Comparison of ENCODE assay signal across 9 cellular contexts in the genomic region with DNA sequence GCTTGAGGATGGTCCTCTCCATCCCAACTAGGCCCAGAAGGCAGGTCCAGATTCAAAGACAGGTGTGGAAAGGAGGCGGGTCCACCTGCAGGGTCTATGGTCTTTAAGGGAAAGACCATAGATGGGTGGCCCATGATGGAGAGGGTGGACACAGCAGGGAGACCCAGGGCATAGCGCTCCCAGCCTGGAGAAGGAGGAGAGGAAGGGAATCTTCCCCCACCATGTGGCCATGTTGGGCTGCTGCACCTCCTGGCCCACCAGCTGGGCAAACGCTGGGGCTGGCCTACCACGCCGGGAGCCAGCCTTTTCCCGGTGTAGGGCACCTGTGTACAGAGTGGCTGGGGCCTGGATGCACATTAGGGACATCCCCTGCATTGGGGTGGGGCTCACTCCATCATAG.
DNase-seq lines count a peak whose midpoint lies in the region; ATAC-seq and TF ChIP-seq lines count a peak whose summit lies in the region.
"Had no signal": no experiment of that assay in that cellular context is flagged by ENCODE, and none has a peak within 500 bp of the region (broad histone marks: within the 10 kb centered on the region; RNA-seq: fewer than 3 reads in every experiment).

No MANE protein-coding gene starts in this region.

- H3K27me3 Mint-ChIP-seq in osteocyte (ENCODE audit: unreplicated experiment), result peaks cover 76% of the 10 kb centered on the region

- no peak overlapping the region for H3K4me3 Mint-ChIP-seq in osteocyte (ENCODE audit: unreplicated experiment)

- peaks cover 0 to 5% (median 0%) of the 10 kb centered on the region in 3 donors for H3K9me3 ChIP-seq in esophagus squamous epithelium
- H3K9me3 ChIP-seq: SJCRH30 had no signal

- ATAC-seq in HG03342 (IDR thresholded peaks at IDR 0.05; ENCODE audit: unreplicated experiment) (no peak), HG03175 (IDR thresholded peaks at IDR 0.05; ENCODE audit: unreplicated experiment) (no peak)

- H3K4me1 ChIP-seq in esophagus squamous epithelium, result no peaks in the 10 kb centered on the region

- no peaks in the 10 kb centered on the region for H3K36me3 Mint-ChIP-seq in osteocyte (ENCODE audit: unreplicated experiment)

- H3K27me3 ChIP-seq in esophagus squamous epithelium, result peaks cover 0 to 15% (median 0%) of the 10 kb centered on the region in 4 donors
- H3K27me3 ChIP-seq: SJCRH30 had no signal

- intact Hi-C loops in esophagus squamous epithelium (cut with DNase I), result no loop called here

- no peaks in the 10 kb centered on the region for H3K9me3 Mint-ChIP-seq in osteocyte (ENCODE audit: unreplicated experiment)

- H3K4me3 ChIP-seq in esophagus squamous epithelium, result no peak overlapping the region
- H3K4me3 ChIP-seq: SJCRH30 had no signal

- no peak overlapping the region for H3K27ac ChIP-seq in esophagus squamous epithelium
- H3K27ac ChIP-seq: SJCRH30 had no signal

- no peak for TF ChIP-seq POLR2A in esophagus squamous epithelium (IDR thresholded peaks at IDR 0.05)
- TF ChIP-seq POLR2A in erythroblast (IDR thresholded peaks at IDR 0.05; ENCODE audit: low read length), result no peak

- H3K36me3 ChIP-seq in esophagus squamous epithelium, result no peaks in the 10 kb centered on the region
- H3K36me3 ChIP-seq: SJCRH30 had no signal

- no peaks in the 10 kb centered on the region for H3K4me1 Mint-ChIP-seq in osteocyte (ENCODE audit: unreplicated experiment)

- peak; percentile 33 for DNase-seq in NCI-H82 treated with DMSO at 0.1 percent for 48 hours (lab: John Stamatoyannopoulos, UW; ENCODE audit: unreplicated experiment)
- DNase-seq in esophagus squamous epithelium (lab: John Stamatoyannopoulos, UW), result no peak
- DNase-seq in osteocyte (ENCODE audit: extremely low spot score, unreplicated experiment), result peak; percentile 79
- DNase-seq in erythroblast (lab: John Stamatoyannopoulos, UW), result no peak
- no peak for DNase-seq in activated CD4-positive, CD25-positive, alpha-beta regulatory T cell (lab: John Stamatoyannopoulos, UW)

- no peak overlapping the region for H3K27ac Mint-ChIP-seq in osteocyte (ENCODE audit: unreplicated experiment)

- TF ChIP-seq CTCF in GM12874 (IDR thresholded peaks at IDR 0.05; ENCODE audit: insufficient read depth, low read depth, low read length) (peak; percentile 47; the same call in 1 of the 2 replicates), esophagus squamous epithelium (IDR thresholded peaks at IDR 0.05) (peak; percentile 26 to 68 (median 41)), osteocyte (IDR thresholded peaks at IDR 0.05) (peak; percentile 64)

- 54 to 90% methylated on average over 2 to 6 of the region's 6 CpGs for WGBS in esophagus squamous epithelium, 2 donors

Comparison
In these comparisons a context has a peak if more than half of its experiments do, and no peak if none do; other contexts are left out.
1. DNase-seq: peak in NCI-H82 treated with DMSO at 0.1 percent for 48 hours (single experiment) and osteocyte (single experiment); none in esophagus squamous epithelium (single experiment), erythroblast (0 of 2) and activated CD4-positive, CD25-positive, alpha-beta regulatory T cell (0 of 4).
2. Peak in every context shown above with its lines, with median percentiles within 50 percentile points of each other: CTCF ChIP-seq.